ENCODE assay signal across 2 cellular contexts in the genomic region with DNA sequence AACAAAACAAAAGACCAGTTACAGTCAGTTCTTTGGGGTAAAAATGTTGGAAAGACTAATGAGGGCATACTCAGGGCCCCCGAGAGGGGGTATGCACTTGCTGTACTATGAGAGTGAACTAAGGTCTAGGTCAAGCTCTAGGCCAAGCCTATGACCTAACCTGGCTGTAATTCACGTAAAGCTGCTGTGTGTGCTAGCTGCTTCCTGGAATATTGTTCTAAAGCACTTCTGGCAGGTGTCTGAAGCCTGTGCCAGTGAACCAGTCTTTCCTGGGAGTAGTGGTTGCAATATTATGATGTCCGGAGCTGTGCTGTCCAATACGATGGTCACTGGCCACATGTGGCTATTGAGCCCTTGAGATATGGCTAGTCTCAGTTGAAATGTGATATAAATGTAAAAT.
TF ChIP-seq lines count a peak whose summit lies in the region.

No MANE protein-coding gene starts in this region.

TF ChIP-seq in liver, 16 proteins besides CTCF, POLR2A, EP300 and RAD21:
- peak; percentile 71 for TF ChIP-seq SP1 (IDR thresholded peaks at IDR 0.05)
- TF ChIP-seq NR2F2 (IDR thresholded peaks at IDR 0.05): no peak
- peak; percentile 64 to 71 for TF ChIP-seq HNF4A (conservative IDR thresholded peaks at IDR 0.05)
- no peak for TF ChIP-seq HNF4G (IDR thresholded peaks at IDR 0.05)
- TF ChIP-seq, protein P1, sequence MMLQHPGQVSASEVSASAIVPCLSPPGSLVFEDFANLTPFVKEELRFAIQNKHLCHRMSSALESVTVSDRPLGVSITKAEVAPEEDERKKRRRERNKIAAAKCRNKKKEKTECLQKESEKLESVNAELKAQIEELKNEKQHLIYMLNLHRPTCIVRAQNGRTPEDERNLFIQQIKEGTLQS (IDR thresholded peaks at IDR 0.05): peak; percentile 35
- TF ChIP-seq GABPA (IDR thresholded peaks at IDR 0.05 in 1 of 2, conservative IDR thresholded peaks at IDR 0.05 in 1 of 2): no peak
- TF ChIP-seq, protein P2, sequence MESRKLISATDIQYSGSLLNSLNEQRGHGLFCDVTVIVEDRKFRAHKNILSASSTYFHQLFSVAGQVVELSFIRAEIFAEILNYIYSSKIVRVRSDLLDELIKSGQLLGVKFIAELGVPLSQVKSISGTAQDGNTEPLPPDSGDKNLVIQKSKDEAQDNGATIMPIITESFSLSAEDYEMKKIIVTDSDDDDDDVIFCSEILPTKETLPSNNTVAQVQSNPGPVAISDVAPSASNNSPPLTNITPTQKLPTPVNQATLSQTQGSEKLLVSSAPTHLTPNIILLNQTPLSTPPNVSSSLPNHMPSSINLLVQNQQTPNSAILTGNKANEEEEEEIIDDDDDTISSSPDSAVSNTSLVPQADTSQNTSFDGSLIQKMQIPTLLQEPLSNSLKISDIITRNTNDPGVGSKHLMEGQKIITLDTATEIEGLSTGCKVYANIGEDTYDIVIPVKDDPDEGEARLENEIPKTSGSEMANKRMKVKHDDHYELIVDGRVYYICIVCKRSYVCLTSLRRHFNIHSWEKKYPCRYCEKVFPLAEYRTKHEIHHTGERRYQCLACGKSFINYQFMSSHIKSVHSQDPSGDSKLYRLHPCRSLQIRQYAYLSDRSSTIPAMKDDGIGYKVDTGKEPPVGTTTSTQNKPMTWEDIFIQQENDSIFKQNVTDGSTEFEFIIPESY (IDR thresholded peaks at IDR 0.05): no peak
- TF ChIP-seq FOXA2 (IDR thresholded peaks at IDR 0.05): no peak
- no peak for TF ChIP-seq EGR1 (IDR thresholded peaks at IDR 0.05; ENCODE audit: low read depth in 2 of 2)
- TF ChIP-seq, protein P3, sequence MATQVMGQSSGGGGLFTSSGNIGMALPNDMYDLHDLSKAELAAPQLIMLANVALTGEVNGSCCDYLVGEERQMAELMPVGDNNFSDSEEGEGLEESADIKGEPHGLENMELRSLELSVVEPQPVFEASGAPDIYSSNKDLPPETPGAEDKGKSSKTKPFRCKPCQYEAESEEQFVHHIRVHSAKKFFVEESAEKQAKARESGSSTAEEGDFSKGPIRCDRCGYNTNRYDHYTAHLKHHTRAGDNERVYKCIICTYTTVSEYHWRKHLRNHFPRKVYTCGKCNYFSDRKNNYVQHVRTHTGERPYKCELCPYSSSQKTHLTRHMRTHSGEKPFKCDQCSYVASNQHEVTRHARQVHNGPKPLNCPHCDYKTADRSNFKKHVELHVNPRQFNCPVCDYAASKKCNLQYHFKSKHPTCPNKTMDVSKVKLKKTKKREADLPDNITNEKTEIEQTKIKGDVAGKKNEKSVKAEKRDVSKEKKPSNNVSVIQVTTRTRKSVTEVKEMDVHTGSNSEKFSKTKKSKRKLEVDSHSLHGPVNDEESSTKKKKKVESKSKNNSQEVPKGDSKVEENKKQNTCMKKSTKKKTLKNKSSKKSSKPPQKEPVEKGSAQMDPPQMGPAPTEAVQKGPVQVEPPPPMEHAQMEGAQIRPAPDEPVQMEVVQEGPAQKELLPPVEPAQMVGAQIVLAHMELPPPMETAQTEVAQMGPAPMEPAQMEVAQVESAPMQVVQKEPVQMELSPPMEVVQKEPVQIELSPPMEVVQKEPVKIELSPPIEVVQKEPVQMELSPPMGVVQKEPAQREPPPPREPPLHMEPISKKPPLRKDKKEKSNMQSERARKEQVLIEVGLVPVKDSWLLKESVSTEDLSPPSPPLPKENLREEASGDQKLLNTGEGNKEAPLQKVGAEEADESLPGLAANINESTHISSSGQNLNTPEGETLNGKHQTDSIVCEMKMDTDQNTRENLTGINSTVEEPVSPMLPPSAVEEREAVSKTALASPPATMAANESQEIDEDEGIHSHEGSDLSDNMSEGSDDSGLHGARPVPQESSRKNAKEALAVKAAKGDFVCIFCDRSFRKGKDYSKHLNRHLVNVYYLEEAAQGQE (IDR thresholded peaks at IDR 0.05): peak; percentile 47
- TF ChIP-seq, protein P4, sequence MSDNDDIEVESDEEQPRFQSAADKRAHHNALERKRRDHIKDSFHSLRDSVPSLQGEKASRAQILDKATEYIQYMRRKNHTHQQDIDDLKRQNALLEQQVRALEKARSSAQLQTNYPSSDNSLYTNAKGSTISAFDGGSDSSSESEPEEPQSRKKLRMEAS (IDR thresholded peaks at IDR 0.05): peak; percentile 54
- peak; percentile 82 to 87 for TF ChIP-seq RXRA (IDR thresholded peaks at IDR 0.05)
- TF ChIP-seq YY1 (IDR thresholded peaks at IDR 0.05): peak; percentile 38
- TF ChIP-seq FOXA1 (IDR thresholded peaks at IDR 0.05): no peak
- no peak for TF ChIP-seq TAF1 (conservative IDR thresholded peaks at IDR 0.05)
- TF ChIP-seq JUND (IDR thresholded peaks at IDR 0.05): peak; percentile 54 to 63

TF ChIP-seq in HepG2, 621 proteins besides CTCF, POLR2A, EP300 and RAD21:
- TF ChIP-seq NFATC3 (CRISPR knock-in tag; IDR thresholded peaks at IDR 0.05): no peak
- no peak for TF ChIP-seq ZNF589 (CRISPR knock-in tag; conservative IDR thresholded peaks at IDR 0.05)
- TF ChIP-seq, protein P5, sequence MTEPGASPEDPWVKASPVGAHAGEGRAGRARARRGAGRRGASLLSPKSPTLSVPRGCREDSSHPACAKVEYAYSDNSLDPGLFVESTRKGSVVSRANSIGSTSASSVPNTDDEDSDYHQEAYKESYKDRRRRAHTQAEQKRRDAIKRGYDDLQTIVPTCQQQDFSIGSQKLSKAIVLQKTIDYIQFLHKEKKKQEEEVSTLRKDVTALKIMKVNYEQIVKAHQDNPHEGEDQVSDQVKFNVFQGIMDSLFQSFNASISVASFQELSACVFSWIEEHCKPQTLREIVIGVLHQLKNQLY (CRISPR knock-in tag; IDR thresholded peaks at IDR 0.05): no peak
- TF ChIP-seq ZNF382 (CRISPR knock-in tag; IDR thresholded peaks at IDR 0.05; ENCODE audit: borderline replicate concordance): no peak
- no peak for TF ChIP-seq AGO2 (optimal IDR thresholded peaks at IDR 0.05; ENCODE audit: low read depth, low read length)
- TF ChIP-seq FOXA1 (IDR thresholded peaks at IDR 0.05): no peak
- TF ChIP-seq FOXA1 (CRISPR knock-in tag; IDR thresholded peaks at IDR 0.05): no peak
- TF ChIP-seq ZBTB3 (CRISPR knock-in tag; IDR thresholded peaks at IDR 0.05; ENCODE audit: borderline replicate concordance, low read depth): no peak
- no peak for TF ChIP-seq ZKSCAN8 (CRISPR knock-in tag; IDR thresholded peaks at IDR 0.05; ENCODE audit: borderline replicate concordance)
- TF ChIP-seq, protein P6, sequence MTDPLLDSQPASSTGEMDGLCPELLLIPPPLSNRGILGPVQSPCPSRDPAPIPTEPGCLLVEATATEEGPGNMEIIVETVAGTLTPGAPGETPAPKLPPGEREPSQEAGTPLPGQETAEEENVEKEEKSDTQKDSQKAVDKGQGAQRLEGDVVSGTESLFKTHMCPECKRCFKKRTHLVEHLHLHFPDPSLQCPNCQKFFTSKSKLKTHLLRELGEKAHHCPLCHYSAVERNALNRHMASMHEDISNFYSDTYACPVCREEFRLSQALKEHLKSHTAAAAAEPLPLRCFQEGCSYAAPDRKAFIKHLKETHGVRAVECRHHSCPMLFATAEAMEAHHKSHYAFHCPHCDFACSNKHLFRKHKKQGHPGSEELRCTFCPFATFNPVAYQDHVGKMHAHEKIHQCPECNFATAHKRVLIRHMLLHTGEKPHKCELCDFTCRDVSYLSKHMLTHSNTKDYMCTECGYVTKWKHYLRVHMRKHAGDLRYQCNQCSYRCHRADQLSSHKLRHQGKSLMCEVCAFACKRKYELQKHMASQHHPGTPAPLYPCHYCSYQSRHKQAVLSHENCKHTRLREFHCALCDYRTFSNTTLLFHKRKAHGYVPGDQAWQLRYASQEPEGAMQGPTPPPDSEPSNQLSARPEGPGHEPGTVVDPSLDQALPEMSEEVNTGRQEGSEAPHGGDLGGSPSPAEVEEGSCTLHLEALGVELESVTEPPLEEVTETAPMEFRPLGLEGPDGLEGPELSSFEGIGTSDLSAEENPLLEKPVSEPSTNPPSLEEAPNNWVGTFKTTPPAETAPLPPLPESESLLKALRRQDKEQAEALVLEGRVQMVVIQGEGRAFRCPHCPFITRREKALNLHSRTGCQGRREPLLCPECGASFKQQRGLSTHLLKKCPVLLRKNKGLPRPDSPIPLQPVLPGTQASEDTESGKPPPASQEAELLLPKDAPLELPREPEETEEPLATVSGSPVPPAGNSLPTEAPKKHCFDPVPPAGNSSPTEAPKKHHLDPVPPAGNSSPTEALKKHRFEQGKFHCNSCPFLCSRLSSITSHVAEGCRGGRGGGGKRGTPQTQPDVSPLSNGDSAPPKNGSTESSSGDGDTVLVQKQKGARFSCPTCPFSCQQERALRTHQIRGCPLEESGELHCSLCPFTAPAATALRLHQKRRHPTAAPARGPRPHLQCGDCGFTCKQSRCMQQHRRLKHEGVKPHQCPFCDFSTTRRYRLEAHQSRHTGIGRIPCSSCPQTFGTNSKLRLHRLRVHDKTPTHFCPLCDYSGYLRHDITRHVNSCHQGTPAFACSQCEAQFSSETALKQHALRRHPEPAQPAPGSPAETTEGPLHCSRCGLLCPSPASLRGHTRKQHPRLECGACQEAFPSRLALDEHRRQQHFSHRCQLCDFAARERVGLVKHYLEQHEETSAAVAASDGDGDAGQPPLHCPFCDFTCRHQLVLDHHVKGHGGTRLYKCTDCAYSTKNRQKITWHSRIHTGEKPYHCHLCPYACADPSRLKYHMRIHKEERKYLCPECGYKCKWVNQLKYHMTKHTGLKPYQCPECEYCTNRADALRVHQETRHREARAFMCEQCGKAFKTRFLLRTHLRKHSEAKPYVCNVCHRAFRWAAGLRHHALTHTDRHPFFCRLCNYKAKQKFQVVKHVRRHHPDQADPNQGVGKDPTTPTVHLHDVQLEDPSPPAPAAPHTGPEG (CRISPR knock-in tag; IDR thresholded peaks at IDR 0.05): no peak
- no peak for TF ChIP-seq ZSCAN9 (CRISPR knock-in tag; IDR thresholded peaks at IDR 0.05; ENCODE audit: borderline replicate concordance)
- TF ChIP-seq, protein P7, sequence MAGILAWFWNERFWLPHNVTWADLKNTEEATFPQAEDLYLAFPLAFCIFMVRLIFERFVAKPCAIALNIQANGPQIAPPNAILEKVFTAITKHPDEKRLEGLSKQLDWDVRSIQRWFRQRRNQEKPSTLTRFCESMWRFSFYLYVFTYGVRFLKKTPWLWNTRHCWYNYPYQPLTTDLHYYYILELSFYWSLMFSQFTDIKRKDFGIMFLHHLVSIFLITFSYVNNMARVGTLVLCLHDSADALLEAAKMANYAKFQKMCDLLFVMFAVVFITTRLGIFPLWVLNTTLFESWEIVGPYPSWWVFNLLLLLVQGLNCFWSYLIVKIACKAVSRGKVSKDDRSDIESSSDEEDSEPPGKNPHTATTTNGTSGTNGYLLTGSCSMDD (CRISPR knock-in tag; IDR thresholded peaks at IDR 0.05): no peak
- TF ChIP-seq, protein P8, sequence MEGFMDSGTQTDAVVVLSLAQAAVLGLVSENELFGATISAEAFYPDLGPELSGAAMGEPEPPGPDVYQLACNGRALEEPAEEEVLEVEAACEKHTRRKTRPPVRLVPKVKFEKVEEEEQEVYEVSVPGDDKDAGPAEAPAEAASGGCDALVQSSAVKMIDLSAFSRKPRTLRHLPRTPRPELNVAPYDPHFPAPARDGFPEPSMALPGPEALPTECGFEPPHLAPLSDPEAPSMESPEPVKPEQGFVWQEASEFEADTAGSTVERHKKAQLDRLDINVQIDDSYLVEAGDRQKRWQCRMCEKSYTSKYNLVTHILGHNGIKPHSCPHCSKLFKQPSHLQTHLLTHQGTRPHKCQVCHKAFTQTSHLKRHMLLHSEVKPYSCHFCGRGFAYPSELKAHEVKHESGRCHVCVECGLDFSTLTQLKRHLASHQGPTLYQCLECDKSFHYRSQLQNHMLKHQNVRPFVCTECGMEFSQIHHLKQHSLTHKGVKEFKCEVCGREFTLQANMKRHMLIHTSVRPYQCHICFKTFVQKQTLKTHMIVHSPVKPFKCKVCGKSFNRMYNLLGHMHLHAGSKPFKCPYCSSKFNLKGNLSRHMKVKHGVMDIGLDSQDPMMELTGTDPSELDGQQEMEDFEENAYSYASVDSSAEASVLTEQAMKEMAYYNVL (CRISPR knock-in tag; IDR thresholded peaks at IDR 0.05; ENCODE audit: borderline replicate concordance): no peak
- no peak for TF ChIP-seq HMGA1 (CRISPR knock-in tag; conservative IDR thresholded peaks at IDR 0.05)
- TF ChIP-seq, protein P9, sequence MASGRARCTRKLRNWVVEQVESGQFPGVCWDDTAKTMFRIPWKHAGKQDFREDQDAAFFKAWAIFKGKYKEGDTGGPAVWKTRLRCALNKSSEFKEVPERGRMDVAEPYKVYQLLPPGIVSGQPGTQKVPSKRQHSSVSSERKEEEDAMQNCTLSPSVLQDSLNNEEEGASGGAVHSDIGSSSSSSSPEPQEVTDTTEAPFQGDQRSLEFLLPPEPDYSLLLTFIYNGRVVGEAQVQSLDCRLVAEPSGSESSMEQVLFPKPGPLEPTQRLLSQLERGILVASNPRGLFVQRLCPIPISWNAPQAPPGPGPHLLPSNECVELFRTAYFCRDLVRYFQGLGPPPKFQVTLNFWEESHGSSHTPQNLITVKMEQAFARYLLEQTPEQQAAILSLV (CRISPR knock-in tag; IDR thresholded peaks at IDR 0.05; ENCODE audit: borderline replicate concordance): no peak
- TF ChIP-seq, protein P10, sequence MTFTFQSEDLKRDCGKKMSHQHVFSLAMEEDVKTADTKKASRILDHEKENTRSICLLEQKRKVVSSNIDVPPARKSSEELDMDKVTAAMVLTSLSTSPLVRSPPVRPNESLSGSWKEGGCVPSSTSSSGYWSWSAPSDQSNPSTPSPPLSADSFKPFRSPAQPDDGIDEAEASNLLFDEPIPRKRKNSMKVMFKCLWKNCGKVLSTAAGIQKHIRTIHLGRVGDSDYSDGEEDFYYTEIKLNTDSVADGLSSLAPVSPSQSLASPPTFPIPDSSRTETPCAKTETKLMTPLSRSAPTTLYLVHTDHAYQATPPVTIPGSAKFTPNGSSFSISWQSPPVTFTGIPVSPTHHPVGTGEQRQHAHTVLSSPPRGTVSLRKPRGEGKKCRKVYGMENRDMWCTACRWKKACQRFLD (CRISPR knock-in tag; IDR thresholded peaks at IDR 0.05; ENCODE audit: borderline replicate concordance): no peak
- no peak for TF ChIP-seq ZNF431 (CRISPR knock-in tag; IDR thresholded peaks at IDR 0.05; ENCODE audit: borderline replicate concordance, low read depth)
